Comparison of ENCODE assay signal across 20 cellular contexts in the genomic region with DNA sequence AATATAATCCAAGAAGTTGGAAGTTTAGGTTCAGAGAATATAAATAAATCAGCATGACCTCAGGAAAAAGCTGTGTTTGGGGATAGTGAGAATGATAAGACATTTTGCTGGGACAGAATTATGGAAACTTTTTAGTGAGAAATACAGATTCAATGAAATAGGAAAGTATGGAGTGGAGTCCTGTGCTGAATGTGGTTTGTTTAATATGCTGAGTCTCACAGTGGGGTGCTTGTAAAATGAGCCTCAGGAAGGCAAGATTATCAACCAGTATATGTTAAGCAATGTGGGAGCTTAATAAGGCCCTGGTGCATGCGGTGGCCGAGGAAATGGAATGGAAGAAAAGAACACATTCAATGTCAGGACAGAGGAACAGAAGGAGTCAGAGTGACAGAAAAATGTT.
DNase-seq lines count a peak whose midpoint lies in the region; FAIRE-seq and TF ChIP-seq lines count a peak whose summit lies in the region.
"Had no signal": no experiment of that assay in that cellular context is flagged by ENCODE, and none has a peak within 500 bp of the region (broad histone marks: within the 10 kb centered on the region; RNA-seq: fewer than 3 reads in every experiment).

No MANE protein-coding gene starts in this region.

- TF ChIP-seq CTCF in astrocyte of the spinal cord (IDR thresholded peaks at IDR 0.05; ENCODE audit: low read depth, low read length): no peak

- in situ Hi-C loops in astrocyte of the spinal cord (cut with HindIII; ENCODE audit: low sequenced_read_pairs): no loop called here

- no peak for FAIRE-seq in urothelium cell line (lab: Jason Lieb, UNC)
- FAIRE-seq: GM12878, GM18507 had no signal

- H3K4me3 ChIP-seq in astrocyte of the spinal cord (ENCODE audit: low read depth, low read length): no peak overlapping the region
- H3K4me3 ChIP-seq: BLaER1 treated with 17β-estradiol and CSF1 and Interleukin-3, amounts not matched to agents 10 nM and 100 nM; GM12878 had no signal

- DNase-seq in Daoy (ENCODE audit: low read depth) (peak; percentile 30), NCI-H146 treated with DMSO at 0.1 percent for 48 hours (lab: John Stamatoyannopoulos, UW; ENCODE audit: unreplicated experiment) (peak; percentile 15), astrocyte of the spinal cord (ENCODE audit: low read depth, low spot score) (peak; percentile 70), non-pigmented ciliary epithelial cell (ENCODE audit: low read depth) (peak; percentile 48), epidermal melanocyte (ENCODE audit: insufficient read length, low spot score) (no peak), urothelium cell line (ENCODE audit: low spot score) (no peak), globus pallidus (ENCODE audit: low spot score) (no peak)
- DNase-seq: 8988T; ACHN; Calu3; CD4-positive, alpha-beta T cell; DMS 273 treated with DMSO at 0.1 percent for 48 hours; GOT3; H9; HFFc6; IMR-90; KBM-7 had no signal

Comparison
In these comparisons a context has a peak if more than half of its experiments do, and no peak if none do; other contexts are left out.
1. DNase-seq: peak in Daoy (single experiment), NCI-H146 treated with DMSO at 0.1 percent for 48 hours (single experiment), astrocyte of the spinal cord (single experiment) and non-pigmented ciliary epithelial cell (single experiment); none in epidermal melanocyte (single experiment), urothelium cell line (single experiment) and globus pallidus (single experiment).